In the genomic region with DNA sequence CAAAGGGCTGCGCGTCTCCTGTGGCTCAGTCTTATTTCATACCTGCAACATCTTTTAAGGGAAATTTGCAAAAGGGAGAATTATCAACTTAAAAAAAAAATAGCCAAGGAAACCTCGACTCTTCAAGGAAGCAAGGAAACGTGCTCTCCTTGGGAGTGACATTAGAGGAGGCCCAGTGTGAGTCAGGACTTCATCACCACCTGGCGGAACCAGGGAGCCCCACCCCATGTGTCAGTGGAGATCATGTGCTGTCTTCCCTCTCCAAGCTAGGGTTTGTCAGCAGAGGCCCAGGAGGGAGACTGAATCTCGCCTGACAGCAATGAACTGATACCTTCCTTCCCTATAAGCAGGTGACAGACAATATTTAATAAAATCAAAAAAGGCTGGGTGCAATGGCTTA, we compare ENCODE assay signal across 15 cellular contexts. TPM values are rescaled to one million over a fixed set of nuclear protein-coding genes. Genes with fewer than 3 reads are reported as not detected.
A peak's percentile ranks its signal among the peaks of the same experiment; 100 is the strongest.
DNase-seq lines count a peak whose midpoint lies in the region; TF ChIP-seq lines count a peak whose summit lies in the region.
"Had no signal": no experiment of that assay in that cellular context is flagged by ENCODE, and none has a peak within 500 bp of the region (broad histone marks: within the 10 kb centered on the region; RNA-seq: fewer than 3 reads in every experiment).

No MANE protein-coding gene starts in this region.

- no peaks in the 10 kb centered on the region for H3K27me3 Mint-ChIP-seq in activated naive CD4-positive, alpha-beta T cell treated with anti-CD3 and anti-CD28 coated beads for 36 hours (ENCODE audit: low read depth)
- H3K27me3 Mint-ChIP-seq: activated CD4-positive, alpha-beta T cell treated with anti-CD3 and anti-CD28 coated beads, Interleukin-2, amount 10 ng/mL, durations not matched to agents 7 days and 5 days; brain had no signal

- no peaks in the 10 kb centered on the region for H3K9me3 Mint-ChIP-seq in activated naive CD4-positive, alpha-beta T cell treated with anti-CD3 and anti-CD28 coated beads for 36 hours
- H3K9me3 Mint-ChIP-seq: activated CD4-positive, alpha-beta T cell treated with anti-CD3 and anti-CD28 coated beads, Interleukin-2, amount 10 ng/mL, durations not matched to agents 7 days and 5 days; activated T-helper 2 cell treated with anti-CD3 and anti-CD28 coated beads, Interferon-gamma antibody, Interleukin-2, Interleukin-4, amounts not matched to agents 10 μg/mL and 5 μg/mL and 100 μg/mL, durations not matched to agents 14 hours and 24 hours and 36 hours; brain had no signal

- intact Hi-C loops in activated naive CD4-positive, alpha-beta T cell treated with anti-CD3 and anti-CD28 coated beads for 36 hours (cut with micrococcal nuclease) = no loop called here

- no peak overlapping the region for H3K4me3 Mint-ChIP-seq in activated naive CD4-positive, alpha-beta T cell treated with anti-CD3 and anti-CD28 coated beads for 36 hours
- H3K4me3 Mint-ChIP-seq: activated CD4-positive, alpha-beta T cell treated with anti-CD3 and anti-CD28 coated beads, Interleukin-2, amount 10 ng/mL, durations not matched to agents 7 days and 5 days; brain had no signal

- DNase-seq in activated naive CD4-positive, alpha-beta T cell treated with anti-CD3 and anti-CD28 coated beads for 36 hours = peak; percentile 10
- DNase-seq in activated naive CD4-positive, alpha-beta T cell treated with anti-CD3 and anti-CD28 coated beads, Interleukin-2, amount 50 U/mL, for 16 hours = no peak
- DNase-seq in amniotic epithelial cell (ENCODE audit: low read depth) = peak; percentile 62
- DNase-seq in kidney epithelial cell (ENCODE audit: low read depth) = peak; percentile 61
- DNase-seq in T-helper 9 cell = no peak
- DNase-seq in NCI-H774 (lab: John Stamatoyannopoulos, UW) = no peak
- DNase-seq in stimulated activated CD8-positive, alpha-beta memory T cell treated with anti-CD3 and anti-CD28 coated beads, Interleukin-4, amount 100 ng/mL, for 48 hours = no peak
- no peak for DNase-seq in H7
- DNase-seq: activated CD4-positive, alpha-beta T cell treated with anti-CD3 and anti-CD28 coated beads, Interleukin-2, amount 10 ng/mL, durations not matched to agents 7 days and 5 days; NCI-H1048; NCI-H2227 treated with DMSO at 0.1 percent for 48 hours; T-helper 1 cell; testis had no signal

- H3K27ac Mint-ChIP-seq in activated naive CD4-positive, alpha-beta T cell treated with anti-CD3 and anti-CD28 coated beads for 36 hours = no peak overlapping the region
- H3K27ac Mint-ChIP-seq: activated CD4-positive, alpha-beta T cell treated with anti-CD3 and anti-CD28 coated beads, Interleukin-2, amount 10 ng/mL, durations not matched to agents 7 days and 5 days; activated T-helper 2 cell treated with anti-CD3 and anti-CD28 coated beads, Interferon-gamma antibody, Interleukin-2, Interleukin-4, amounts not matched to agents 10 μg/mL and 5 μg/mL and 100 μg/mL, durations not matched to agents 14 hours and 24 hours and 36 hours had no signal

- H3K4me1 Mint-ChIP-seq in activated naive CD4-positive, alpha-beta T cell treated with anti-CD3 and anti-CD28 coated beads for 36 hours (ENCODE audit: low read depth) = peaks cover 13% of the 10 kb centered on the region

- H3K4me3 ChIP-seq in kidney epithelial cell (ENCODE audit: low read depth, low read length) (no peak overlapping the region), H7 (ENCODE audit: insufficient read depth, low read depth, low read length) (no peak overlapping the region)
- H3K4me3 ChIP-seq: testis had no signal

- H3K27me3 ChIP-seq in kidney epithelial cell (ENCODE audit: control insufficient read depth, insufficient read depth, low read length) (no peaks in the 10 kb centered on the region), H7 (ENCODE audit: control insufficient read depth, insufficient read depth, low read length) (no peaks in the 10 kb centered on the region)
- H3K27me3 ChIP-seq: testis had no signal

- TF ChIP-seq CTCF in kidney epithelial cell (IDR thresholded peaks at IDR 0.05; ENCODE audit: insufficient read depth, low read length, poor library complexity, severe bottlenecking) = no peak

- H3K36me3 Mint-ChIP-seq in activated naive CD4-positive, alpha-beta T cell treated with anti-CD3 and anti-CD28 coated beads for 36 hours (ENCODE audit: low read depth) = no peaks in the 10 kb centered on the region

- CTCF ChIA-PET in activated naive CD4-positive, alpha-beta T cell treated with anti-CD3 and anti-CD28 coated beads for 36 hours (lab: Charles Lee) = no interaction called here

- H3K36me3 ChIP-seq in kidney epithelial cell (ENCODE audit: control insufficient read depth, insufficient read depth, low read length) (no peaks in the 10 kb centered on the region), H7 (replicated peaks; ENCODE audit: control insufficient read depth, insufficient read depth, low read length) (peaks cover 6% of the 10 kb centered on the region)

RNA-seq across cellular contexts. Expression of gene POR, which starts 28.9 kb away (rescaled TPM):
- 10 to 100 TPM; 22.9 to 26.0 TPM for total RNA-seq in activated naive CD4-positive, alpha-beta T cell treated with anti-CD3 and anti-CD28 coated beads for 36 hours
- 74.0 and 88.0 TPM in 2 replicates for total RNA-seq in kidney epithelial cell
- total RNA-seq in H7 (2014; rRNA removed; shearing (Covaris generic)) = 120 and 142 TPM in 2 replicates

RNA-seq across cellular contexts. Expression of gene TMEM120A, which starts 50.5 kb away (rescaled TPM):
- 10 to 100 TPM; 17.0 to 22.4 TPM for total RNA-seq in activated naive CD4-positive, alpha-beta T cell treated with anti-CD3 and anti-CD28 coated beads for 36 hours
- total RNA-seq in kidney epithelial cell = 17.4 and 24.2 TPM in 2 replicates
- total RNA-seq in H7 (2014; rRNA removed; shearing (Covaris generic)) = 11.0 and 12.8 TPM in 2 replicates

Comparison
In these comparisons a context has a peak if more than half of its experiments do, and no peak if none do; other contexts are left out.
1. DNase-seq: peak in activated naive CD4-positive, alpha-beta T cell treated with anti-CD3 and anti-CD28 coated beads for 36 hours (single experiment), amniotic epithelial cell (single experiment) and kidney epithelial cell (single experiment); none in activated naive CD4-positive, alpha-beta T cell treated with anti-CD3 and anti-CD28 coated beads, Interleukin-2, amount 50 U/mL, for 16 hours (single experiment), T-helper 9 cell (single experiment), NCI-H774 (single experiment), stimulated activated CD8-positive, alpha-beta memory T cell treated with anti-CD3 and anti-CD28 coated beads, Interleukin-4, amount 100 ng/mL, for 48 hours (single experiment) and H7 (single experiment).